Comparison of ENCODE assay signal across 19 cellular contexts in genomic region chr4:158621729-158622128, GRCh38. TPM values are rescaled to one million over a fixed set of nuclear protein-coding genes. Genes with fewer than 3 reads are reported as not detected.
DNase-seq lines count a peak whose midpoint lies in the region; ATAC-seq and TF ChIP-seq lines count a peak whose summit lies in the region.
"Had no signal": no experiment of that assay in that cellular context is flagged by ENCODE, and none has a peak within 500 bp of the region (broad histone marks: within the 10 kb centered on the region; RNA-seq: fewer than 3 reads in every experiment).

No MANE protein-coding gene starts in this region.

- H3K9me3 ChIP-seq in psoas muscle: no peaks in the 10 kb centered on the region
- H3K9me3 ChIP-seq: BLaER1 had no signal

- intact Hi-C loops in psoas muscle (cut with DNase I): loop anchor here (5.0 to 10.0 kb wide), 2 partner anchors 127 to 369 kb away; no protein-coding TSS in a partner anchor

- H3K27ac ChIP-seq in psoas muscle: no peak overlapping the region
- H3K27ac ChIP-seq: BLaER1 had no signal

- peaks cover 20% of the 10 kb centered on the region for H3K4me1 ChIP-seq in psoas muscle
- H3K4me1 ChIP-seq: BLaER1 had no signal

- H3K36me3 ChIP-seq in psoas muscle (ENCODE audit: insufficient read depth in 1 of 2, low read depth in 1 of 2): no peaks in the 10 kb centered on the region
- H3K36me3 ChIP-seq: BLaER1 had no signal

- WGBS in psoas muscle, 3 donors: 94 to 99% (median 97%) methylated on average over 4 of the region's 4 CpGs

- H3K4me3 ChIP-seq in psoas muscle: no peak overlapping the region
- H3K4me3 ChIP-seq: BLaER1, GM23338, K562 had no signal

- no peaks in the 10 kb centered on the region for H3K27me3 ChIP-seq in psoas muscle (ENCODE audit: insufficient read depth in 3 of 3, low read length in 2 of 3)
- H3K27me3 ChIP-seq: BLaER1 had no signal

- no peak for TF ChIP-seq CTCF in psoas muscle (IDR thresholded peaks at IDR 0.05)

- DNase-seq in SW480 (ENCODE audit: low spot score) (peak; percentile 39), NAMALWA (ENCODE audit: low spot score) (no peak), psoas muscle (no peak), cerebellum (ENCODE audit: low spot score) (no peak), NCI-H2196 treated with DMSO at 0.1 percent for 48 hours (lab: John Stamatoyannopoulos, UW; ENCODE audit: unreplicated experiment) (no peak)
- DNase-seq: CD8-positive, alpha-beta T cell; GDM1; NCI-H1436; NCI-H2029 treated with DMSO at 0.1 percent for 48 hours; NCI-H510A; NK-92 treated with Interleukin-12 subunit alpha and Interleukin-12 subunit beta, amount 100 ng/mL, for 24 hours; SHP77 had no signal

- peak; percentile 49 for ATAC-seq in GM18498 (IDR thresholded peaks at IDR 0.05; ENCODE audit: unreplicated experiment)
- ATAC-seq in GM19452 (IDR thresholded peaks at IDR 0.05; ENCODE audit: unreplicated experiment): peak; percentile 55
- peak; percentile 52 for ATAC-seq in HG03354 (IDR thresholded peaks at IDR 0.05; ENCODE audit: poor library complexity, severe bottlenecking, unreplicated experiment)
- no peak for ATAC-seq in psoas muscle
- ATAC-seq: CD8-positive, alpha-beta T cell; GM23338; K562; SK-N-SH treated with all-trans-retinoic acid at 6 μM for 48 hours had no signal

RNA-seq across cellular contexts. Expression of gene C4orf46, which starts 50.0 kb away (rescaled TPM):
- 1 to 10 TPM in 3 of 4 donors, under 1 TPM in 1; 0.57 to 4.5 (median 2.5) TPM for total RNA-seq in psoas muscle
- polyA plus RNA-seq in psoas muscle: 1 to 10 TPM in 2 of 3 donors, under 1 TPM in 1; 0.59 to 2.1 (median 1.4) TPM
- 21.8 TPM for total RNA-seq in cerebellum

RNA-seq across cellular contexts. Expression of gene ETFDH, which starts 50.4 kb away (rescaled TPM):
- total RNA-seq in psoas muscle (100 to 1,000 TPM in 3 of 4 donors, 10 to 100 TPM in 1; 80.0 to 154 (median 132) TPM), cerebellum (24.1 TPM)
- 10 to 100 TPM; 60.4 to 91.0 (median 78.6) TPM for polyA plus RNA-seq in psoas muscle

Comparison
In these comparisons a context has a peak if more than half of its experiments do, and no peak if none do; other contexts are left out.
1. ATAC-seq: peak in GM18498 (single experiment), GM19452 (single experiment) and HG03354 (single experiment); none in psoas muscle (0 of 4).